8 cellular contexts compared by ENCODE assay signal in genomic region chr1:200029035-200029623, GRCh38. TPM values are rescaled to one million over a fixed set of nuclear protein-coding genes. Genes with fewer than 3 reads are reported as not detected.
A peak's percentile ranks its signal among the peaks of the same experiment; 100 is the strongest.
DNase-seq lines count a peak whose midpoint lies in the region; ATAC-seq and TF ChIP-seq lines count a peak whose summit lies in the region.

No MANE protein-coding gene starts in this region.

- no peak for TF ChIP-seq RAD21 in HCT116 (IDR thresholded peaks at IDR 0.05; ENCODE audit: low read depth)

- RAD21 ChIA-PET in HCT116 (lab: Charles Lee; ENCODE audit: low non-redundant PET in 1 of 2, low total read pairs in 2 of 2, uncharacterized antibody in 2 of 2, unreplicated experiment in 2 of 2) = no interaction called here

- DNase-seq in BJ (ENCODE audit: low read depth) (no peak), HCT116 (ENCODE audit: low read depth, low spot score) (peak; percentile 4), RPMI7951 (ENCODE audit: low read depth) (peak; percentile 28), midbrain (lab: John Stamatoyannopoulos, UW) (peak; percentile 16), superior temporal gyrus (ENCODE audit: extremely low spot score) (no peak)

- WGBS in ectodermal cell, 2 experiments = 0 to 1% methylated on average over 55 of the region's 55 CpGs

- ATAC-seq in HCT116 (peak; percentile 97), GM18907 (IDR thresholded peaks at IDR 0.05; ENCODE audit: unreplicated experiment) (no peak), HG03342 (IDR thresholded peaks at IDR 0.05; ENCODE audit: unreplicated experiment) (no peak)

- peaks cover 28% of the 10 kb centered on the region for H3K27me3 ChIP-seq in BJ (ENCODE audit: control insufficient read depth, insufficient read depth, low read length)
- H3K27me3 ChIP-seq in HCT116 (ENCODE audit: insufficient read depth, low read length) = no peaks in the 10 kb centered on the region
- H3K27me3 ChIP-seq in ectodermal cell (ENCODE audit: control insufficient read depth, insufficient read depth, low read length, poor library complexity, severe bottlenecking) = peaks cover 65% of the 10 kb centered on the region

- peak overlapping the region; percentile 24 for H3K4me3 ChIP-seq in BJ (ENCODE audit: low read depth, low read length)
- H3K4me3 ChIP-seq in HCT116 (replicated peaks in 1 of 2; ENCODE audit: low read depth in 1 of 2, low read length in 2 of 2) = peak overlapping the region; percentile 55 to 64
- peak overlapping the region; percentile 42 for H3K4me3 ChIP-seq in ectodermal cell (ENCODE audit: insufficient read depth, low read depth, low read length)

- CTCF ChIA-PET in BJ (lab: Yijun Ruan, JAX) = no interaction called here
- CTCF ChIA-PET in HCT116 (lab: Charles Lee) = interaction anchor here (0.9 to 1.0 kb wide), 2 partner anchors 110 to 230 kb away, joined by 4 to 5 read pairs; no protein-coding TSS in a partner anchor

- no peaks in the 10 kb centered on the region for H4K20me1 ChIP-seq in HCT116 (ENCODE audit: insufficient read depth)

- peak overlapping the region; percentile 59 for H3K9ac ChIP-seq in HCT116 (ENCODE audit: low read length)

- peak overlapping the region; percentile 96 for H2AFZ ChIP-seq in HCT116 (ENCODE audit: low read depth, low read length, poor library complexity, severe bottlenecking)

- no peaks in the 10 kb centered on the region for H3K79me2 ChIP-seq in HCT116 (ENCODE audit: insufficient read depth, low read length)

- intact Hi-C loops in HCT116 (cut with micrococcal nuclease) = no loop called here

- H3K36me3 ChIP-seq in BJ (ENCODE audit: control insufficient read depth, insufficient read depth, low read length) (no peaks in the 10 kb centered on the region), HCT116 (ENCODE audit: control insufficient read depth in 1 of 2, insufficient read depth in 2 of 2, low read length in 2 of 2) (no peaks in the 10 kb centered on the region), ectodermal cell (ENCODE audit: control insufficient read depth, insufficient read depth, low read length) (no peaks in the 10 kb centered on the region)

- no peak for TF ChIP-seq CTCF in BJ (IDR thresholded peaks at IDR 0.05; ENCODE audit: insufficient read depth, low read depth, low read length)
- no peak for TF ChIP-seq CTCF in HCT116 (IDR thresholded peaks at IDR 0.05 in 2 of 3, conservative IDR thresholded peaks at IDR 0.05 in 1 of 3; ENCODE audit: borderline replicate concordance in 1 of 3, insufficient read depth in 1 of 3, low read depth in 2 of 3, low read length in 2 of 3)

- POLR2A ChIA-PET in BJ (lab: Charles Lee) (no interaction called here), HCT116 (lab: Charles Lee) (interaction anchor here (1.2 kb wide), 1 partner anchor 10 kb away, joined by 3 read pairs; no protein-coding TSS in a partner anchor)

- no peaks in the 10 kb centered on the region for H3K9me2 ChIP-seq in HCT116 (ENCODE audit: insufficient read depth)

- BruUV-seq in HCT116 (replicated peaks; lab: Mats Ljungman, UMichigan) = no TSS peak

- no peaks in the 10 kb centered on the region for H3K9me3 ChIP-seq in HCT116 (ENCODE audit: control insufficient read depth in 1 of 2, insufficient read depth in 1 of 2, low read depth in 1 of 2, low read length in 2 of 2)
- no peaks in the 10 kb centered on the region for H3K9me3 ChIP-seq in ectodermal cell (ENCODE audit: control insufficient read depth, low read length)

- TF ChIP-seq POLR2A in HCT116 (IDR thresholded peaks at IDR 0.05; ENCODE audit: borderline replicate concordance, extremely low read depth, insufficient read depth, insufficient read length) = no peak

- H3K4me1 ChIP-seq in HCT116 (ENCODE audit: control insufficient read depth in 1 of 2, insufficient read depth in 2 of 2, low read length in 2 of 2) (peaks cover 0 to 13% of the 10 kb centered on the region in 2 experiments; a peak in 2 of 4 replicates), ectodermal cell (ENCODE audit: control insufficient read depth, insufficient read depth, low read length) (peaks cover 4% of the 10 kb centered on the region)

- H3K27ac ChIP-seq in HCT116 (ENCODE audit: low read depth, low read length) (no peak overlapping the region), ectodermal cell (ENCODE audit: insufficient read depth, low read depth, low read length, poor library complexity, severe bottlenecking) (no peak overlapping the region)

- peak overlapping the region; percentile 87 for H3K4me2 ChIP-seq in HCT116 (ENCODE audit: low read length)

TF ChIP-seq in HCT116, 20 proteins besides CTCF, POLR2A, EP300 and RAD21:
- TF ChIP-seq POLR2AphosphoS5 (IDR thresholded peaks at IDR 0.05; ENCODE audit: low read depth, low read length) (peak; percentile 82), CEBPB (IDR thresholded peaks at IDR 0.05; ENCODE audit: low read depth) (no peak)

RNA-seq across cellular contexts. Expression of gene NR5A2, which starts 1.6 kb away (rescaled TPM):
- polyA plus RNA-seq in BJ (2011; rRNA removed) = 0.11 and 0.12 TPM in 2 replicates
- polyA minus RNA-seq in BJ (2011; rRNA and poly(A)+ RNA removed) = 0.09 and 0.26 TPM in 2 replicates
- 0.91 TPM for total RNA-seq in HCT116 (2021; ENCODE audit: unreplicated experiment)
- polyA plus RNA-seq in HCT116 (2012) = 0.21 and 0.27 TPM in 2 replicates
- total RNA-seq in RPMI7951 (2014; rRNA removed; shearing (Covaris generic)) = 0.12 and 0.29 TPM in 2 replicates
- polyA plus RNA-seq in ectodermal cell (2013, experiment 1 of 4) = 0.15 TPM
- 0.05 TPM for polyA plus RNA-seq in ectodermal cell (2013, experiment 2 of 4)
- polyA plus RNA-seq in ectodermal cell (2013, experiment 3 of 4) = 0.27 TPM
- 0.20 TPM for polyA plus RNA-seq in ectodermal cell (2013, experiment 4 of 4)

Comparison
In these comparisons a context has a peak if more than half of its experiments do, and no peak if none do; other contexts are left out.
1. DNase-seq: peak in HCT116 (single experiment), RPMI7951 (single experiment) and midbrain (single experiment); none in BJ (single experiment) and superior temporal gyrus (single experiment).
2. Peak in every context shown above with its lines, with median percentiles within 50 percentile points of each other: H3K4me3 ChIP-seq.